Comparison of ENCODE assay signal across 18 cellular contexts in genomic region chr14:51484491-51484890, GRCh38.
"Had no signal": no experiment of that assay in that cellular context is flagged by ENCODE, and none has a peak within 500 bp of the region (broad histone marks: within the 10 kb centered on the region; RNA-seq: fewer than 3 reads in every experiment).

No MANE protein-coding gene starts in this region.

- DNase-seq: effector memory CD4-positive, alpha-beta T cell; heart right ventricle; islet precursor cell; mammary epithelial cell; naive thymus-derived CD4-positive, alpha-beta T cell; psoas muscle; retina; right lobe of liver; spleen; stimulated activated CD4-positive, alpha-beta T cell treated with anti-CD3 and anti-CD28 coated beads, Interleukin-15, amount 100 ng/mL, for 24 hours; stimulated activated CD4-positive, alpha-beta T cell treated with anti-CD3 and anti-CD28 coated beads, Interleukin-1b, Interleukin-23, amount 100 ng/mL, for 48 hours; stimulated activated CD4-positive, alpha-beta T cell treated with anti-CD3 and anti-CD28 coated beads, Interleukin-4, amount 100 ng/mL, for 24 hours; tibial artery; upper lobe of right lung had no signal

- H3K27ac ChIP-seq: heart right ventricle, neutrophil, psoas muscle, right lobe of liver, spleen, tibial artery, upper lobe of right lung had no signal

- H3K27me3 ChIP-seq: heart right ventricle, neutrophil, right lobe of liver, spleen, tibial artery, upper lobe of right lung had no signal

- H3K4me3 ChIP-seq: heart right ventricle, psoas muscle, right lobe of liver, spleen, tibial artery, upper lobe of right lung had no signal

- ATAC-seq: esophagus mucosa; heart right ventricle; left lobe of liver; naive thymus-derived CD4-positive, alpha-beta T cell; psoas muscle; right lobe of liver; stimulated activated memory B cell treated with anti-CD40 and anti-IgM and Interleukin-4, amounts not matched to agents 10 μg/mL and 1 μg/mL and 100 μg/mL, for 72 hours; upper lobe of right lung had no signal

- H3K36me3 ChIP-seq: heart right ventricle, neutrophil, right lobe of liver, spleen, tibial artery, upper lobe of right lung had no signal

- H3K4me1 ChIP-seq: right lobe of liver, spleen, tibial artery, upper lobe of right lung had no signal

- H3K9me3 ChIP-seq: heart right ventricle, neutrophil, psoas muscle, right lobe of liver, spleen, tibial artery, upper lobe of right lung had no signal
